Comparison of ENCODE assay signal across 14 cellular contexts in genomic region chr16:57578521-57579360, GRCh38. TPM values are rescaled to one million over a fixed set of nuclear protein-coding genes. Genes with fewer than 3 reads are reported as not detected.
DNase-seq lines count a peak whose midpoint lies in the region; ATAC-seq, FAIRE-seq and TF ChIP-seq lines count a peak whose summit lies in the region.
"Had no signal": no experiment of that assay in that cellular context is flagged by ENCODE, and none has a peak within 500 bp of the region (broad histone marks: within the 10 kb centered on the region; RNA-seq: fewer than 3 reads in every experiment).

No MANE protein-coding gene starts in this region.

- no peak for TF ChIP-seq CTCF in CD8-positive, alpha-beta T cell (IDR thresholded peaks at IDR 0.05)
- TF ChIP-seq CTCF in natural killer cell (IDR thresholded peaks at IDR 0.05) (no peak), kidney (IDR thresholded peaks at IDR 0.05; ENCODE audit: borderline replicate concordance, extremely low read depth, insufficient read depth) (no peak)

- no peaks in the 10 kb centered on the region for H3K9me3 Mint-ChIP-seq in CD8-positive, alpha-beta T cell
- H3K9me3 Mint-ChIP-seq in activated naive CD4-positive, alpha-beta T cell treated with anti-CD3 and anti-CD28 coated beads, Interleukin-2, amount 50 U/mL, for 72 hours: no peaks in the 10 kb centered on the region
- H3K9me3 Mint-ChIP-seq in natural killer cell: no peaks in the 10 kb centered on the region
- H3K9me3 Mint-ChIP-seq: endodermal cell had no signal

- no peaks in the 10 kb centered on the region for H3K27me3 ChIP-seq in CD8-positive, alpha-beta T cell (ENCODE audit: insufficient read depth, low read length)

- POLR2A ChIA-PET in CD8-positive, alpha-beta T cell (lab: Charles Lee): interaction anchor here (1.0 to 2.2 kb wide), 3 partner anchors 23 to 69 kb away, joined by 3 to 10 read pairs (median 6); no protein-coding TSS in a partner anchor

- intact Hi-C loops in CD8-positive, alpha-beta T cell (cut with DNase I, micrococcal nuclease): loop anchor here (5.0 to 10.0 kb wide), 4 partner anchors 159 to 909 kb away; partner anchors contain the start of genes KATNB1 (in 1 of the 2), USB1 (in 1 of the 2) and ZNF319 (in 1 of the 2)
- intact Hi-C loops in natural killer cell (cut with micrococcal nuclease): loop anchor here (1.0 to 10.0 kb wide), 4 partner anchors 11 to 316 kb away; partner anchors contain the start of gene CCDC102A
- intact Hi-C loops in kidney (cut with DNase I): loop anchor here (10.0 kb wide), 1 partner anchor 426 kb away; the partner anchor contains the start of genes USB1 and ZNF319

- no peaks in the 10 kb centered on the region for H3K36me3 ChIP-seq in CD8-positive, alpha-beta T cell (ENCODE audit: insufficient read depth, low read length)
- peaks cover 0 to 3% of the 10 kb centered on the region in 2 donors for H3K36me3 ChIP-seq in kidney (ENCODE audit: control insufficient read depth in 1 of 2, insufficient read depth in 2 of 2, low read length in 2 of 2)

- H3K4me3 Mint-ChIP-seq in CD8-positive, alpha-beta T cell: peak overlapping the region; percentile 60
- H3K4me3 Mint-ChIP-seq in natural killer cell: peak overlapping the region; percentile 82
- H3K4me3 Mint-ChIP-seq: endodermal cell had no signal

- no peaks in the 10 kb centered on the region for H3K27me3 Mint-ChIP-seq in CD8-positive, alpha-beta T cell (ENCODE audit: low read depth)
- H3K27me3 Mint-ChIP-seq in natural killer cell (ENCODE audit: low read depth in 2 of 2): no peaks in the 10 kb centered on the region

- no peak overlapping the region for H3K9ac ChIP-seq in kidney (ENCODE audit: low read length in 2 of 2)

- H3K36me3 Mint-ChIP-seq in CD8-positive, alpha-beta T cell: no peaks in the 10 kb centered on the region
- H3K36me3 Mint-ChIP-seq in activated naive CD4-positive, alpha-beta T cell treated with anti-CD3 and anti-CD28 coated beads, Interleukin-2, amount 50 U/mL, for 72 hours: no peaks in the 10 kb centered on the region
- H3K36me3 Mint-ChIP-seq in natural killer cell: no peaks in the 10 kb centered on the region

- H3K4me3 ChIP-seq in CD8-positive, alpha-beta T cell (ENCODE audit: low read depth, low read length): no peak overlapping the region
- H3K4me3 ChIP-seq in kidney (ENCODE audit: low read length in 2 of 2): no peak overlapping the region
- H3K4me3 ChIP-seq: lung, SK-N-MC had no signal

- no peak for DNase-seq in CD8-positive, alpha-beta T cell
- DNase-seq in LHCN-M2 (ENCODE audit: low read depth) (peak; percentile 21), natural killer cell (no peak), kidney (no peak)
- no peak for DNase-seq in activated naive CD4-positive, alpha-beta T cell treated with anti-CD3 and anti-CD28 coated beads, Interleukin-2, amount 50 U/mL, for 72 hours (ENCODE audit: low spot score in 2 of 2)
- DNase-seq: activated CD4-positive, alpha-beta T cell treated with anti-CD3 and anti-CD28 coated beads for 48 hours; DMS153; endodermal cell; NCI-H1092; stimulated activated CD4-positive, alpha-beta T cell treated with anti-CD3 and anti-CD28 coated beads, Interleukin-4, amount 100 ng/mL, for 4 hours had no signal

- FAIRE-seq in kidney (lab: Jason Lieb, UNC): no peak

- H3K9me3 ChIP-seq in CD8-positive, alpha-beta T cell (ENCODE audit: low read length): no peaks in the 10 kb centered on the region
- H3K9me3 ChIP-seq in kidney (ENCODE audit: control insufficient read depth in 1 of 2, low read length in 2 of 2): no peaks in the 10 kb centered on the region

- H3K27ac Mint-ChIP-seq in CD8-positive, alpha-beta T cell: peak overlapping the region; percentile 84
- peak overlapping the region; percentile 45 to 83 for H3K27ac Mint-ChIP-seq in activated naive CD4-positive, alpha-beta T cell treated with anti-CD3 and anti-CD28 coated beads, Interleukin-2, amount 50 U/mL, for 72 hours
- H3K27ac Mint-ChIP-seq in natural killer cell: peak overlapping the region; percentile 94 to 97
- H3K27ac Mint-ChIP-seq: endodermal cell had no signal

- ATAC-seq in CD8-positive, alpha-beta T cell: no peak
- ATAC-seq in activated naive CD4-positive, alpha-beta T cell treated with anti-CD3 and anti-CD28 coated beads, Interleukin-2, amount 50 U/mL, for 72 hours: no peak
- peak; percentile 15 to 26 (median 22) for ATAC-seq in natural killer cell
- ATAC-seq in GM18520 (IDR thresholded peaks at IDR 0.05; ENCODE audit: unreplicated experiment): no peak
- ATAC-seq in HG02840 (IDR thresholded peaks at IDR 0.05; ENCODE audit: low FRiP score, unreplicated experiment): no peak

- peaks cover 33% of the 10 kb centered on the region for H3K4me1 ChIP-seq in CD8-positive, alpha-beta T cell (ENCODE audit: insufficient read depth, low read length)
- peaks cover 0 to 2% of the 10 kb centered on the region in 2 donors for H3K4me1 ChIP-seq in kidney (ENCODE audit: control insufficient read depth in 1 of 2, insufficient read depth in 1 of 2, low read depth in 1 of 2, low read length in 2 of 2)

- CTCF ChIA-PET in CD8-positive, alpha-beta T cell (lab: Charles Lee): interaction anchor here (1.2 to 19.6 kb wide), 7 partner anchors 8 to 71 kb away, joined by 3 to 423 read pairs (median 62); partner anchors contain the start of gene CCDC102A

- peaks cover 46% of the 10 kb centered on the region for H3K4me1 Mint-ChIP-seq in CD8-positive, alpha-beta T cell (ENCODE audit: low read depth)
- peaks cover 72 to 83% of the 10 kb centered on the region in 2 donors for H3K4me1 Mint-ChIP-seq in natural killer cell
- H3K4me1 Mint-ChIP-seq: endodermal cell had no signal

- H3K27ac ChIP-seq in CD8-positive, alpha-beta T cell (ENCODE audit: low read depth, low read length): peak overlapping the region; percentile 36
- H3K27ac ChIP-seq in kidney (ENCODE audit: low read depth in 2 of 2, low read length in 2 of 2): no peak overlapping the region
- H3K27ac ChIP-seq: SK-N-MC had no signal

RNA-seq across cellular contexts. Expression of gene ADGRG5, which starts 36.3 kb away (rescaled TPM):
- total RNA-seq in CD8-positive, alpha-beta T cell: 1 to 10 TPM; 1.1 to 2.0 TPM
- total RNA-seq in LHCN-M2 (2014; rRNA removed): not detected in 2 replicates
- 0.01 TPM for polyA plus RNA-seq in LHCN-M2 (2012)
- 1 to 10 TPM; 2.6 to 5.3 TPM for total RNA-seq in activated naive CD4-positive, alpha-beta T cell treated with anti-CD3 and anti-CD28 coated beads, Interleukin-2, amount 50 U/mL, for 72 hours
- 100 to 1,000 TPM in 1 of 3 donors, 10 to 100 TPM in 2; 83.2 to 118 (median 94.5) TPM for total RNA-seq in natural killer cell
- 2.2 TPM for total RNA-seq in kidney
- 0.15 TPM for polyA plus RNA-seq in kidney (ENCODE audit: insufficient read depth, low read depth, low replicate concordance)

RNA-seq across cellular contexts. Expression of gene CCDC102A, which starts 42.4 kb away (rescaled TPM):
- 1 to 10 TPM; 2.1 to 3.1 TPM for total RNA-seq in CD8-positive, alpha-beta T cell
- total RNA-seq in LHCN-M2 (2014; rRNA removed): 7.7 and 9.9 TPM in 2 replicates
- polyA plus RNA-seq in LHCN-M2 (2012): 4.6 TPM
- total RNA-seq in activated naive CD4-positive, alpha-beta T cell treated with anti-CD3 and anti-CD28 coated beads, Interleukin-2, amount 50 U/mL, for 72 hours: 10 to 100 TPM in 1 of 2 donors, 1 to 10 TPM in 1; 5.4 to 13.9 TPM
- 10 to 100 TPM; 15.5 to 24.4 (median 17.1) TPM for total RNA-seq in natural killer cell
- total RNA-seq in kidney: 11.9 TPM
- polyA plus RNA-seq in kidney (ENCODE audit: insufficient read depth, low read depth, low replicate concordance): 5.7 TPM

RNA-seq across cellular contexts. Expression of gene ADGRG1, which starts 49.7 kb away (rescaled TPM):
- total RNA-seq in CD8-positive, alpha-beta T cell: 1 to 10 TPM; 3.8 to 4.4 TPM
- 1.3 and 5.5 TPM in 2 replicates for total RNA-seq in LHCN-M2 (2014; rRNA removed)
- 2.2 TPM for polyA plus RNA-seq in LHCN-M2 (2012)
- 1 to 10 TPM; 4.3 to 8.2 TPM for total RNA-seq in activated naive CD4-positive, alpha-beta T cell treated with anti-CD3 and anti-CD28 coated beads, Interleukin-2, amount 50 U/mL, for 72 hours
- total RNA-seq in natural killer cell: 100 to 1,000 TPM; 830 to 949 (median 858) TPM
- 351 TPM for total RNA-seq in kidney
- 188 TPM for polyA plus RNA-seq in kidney (ENCODE audit: insufficient read depth, low read depth, low replicate concordance)

Comparison
In these comparisons a context has a peak if more than half of its experiments do, and no peak if none do; other contexts are left out.
1. ATAC-seq: peak in natural killer cell (3 of 3); none in CD8-positive, alpha-beta T cell (single experiment), activated naive CD4-positive, alpha-beta T cell treated with anti-CD3 and anti-CD28 coated beads, Interleukin-2, amount 50 U/mL, for 72 hours (0 of 2), GM18520 (single experiment) and HG02840 (single experiment).
2. RNA of gene ADGRG5, which starts 36.3 kb away (total RNA-seq): 83.2 to 118 TPM in natural killer cell; 2.6 to 5.3 TPM in activated naive CD4-positive, alpha-beta T cell treated with anti-CD3 and anti-CD28 coated beads, Interleukin-2, amount 50 U/mL, for 72 hours, 2.2 TPM in kidney (single experiment), 1.1 to 2.0 TPM in CD8-positive, alpha-beta T cell and not detected in LHCN-M2; every median in the first group is over 10 times any median in the second.
3. RNA of gene ADGRG1, which starts 49.7 kb away (total RNA-seq): 830 to 949 TPM in natural killer cell and 351 TPM in kidney (single experiment); 4.3 to 8.2 TPM in activated naive CD4-positive, alpha-beta T cell treated with anti-CD3 and anti-CD28 coated beads, Interleukin-2, amount 50 U/mL, for 72 hours, 1.3 to 5.5 TPM in LHCN-M2 and 3.8 to 4.4 TPM in CD8-positive, alpha-beta T cell; every median in the first group is over 10 times any median in the second.
4. Peak in every context shown above with its lines, with median percentiles within 50 percentile points of each other: H3K27ac Mint-ChIP-seq.